ENCODE assay signal across 24 cellular contexts in the genomic region with DNA sequence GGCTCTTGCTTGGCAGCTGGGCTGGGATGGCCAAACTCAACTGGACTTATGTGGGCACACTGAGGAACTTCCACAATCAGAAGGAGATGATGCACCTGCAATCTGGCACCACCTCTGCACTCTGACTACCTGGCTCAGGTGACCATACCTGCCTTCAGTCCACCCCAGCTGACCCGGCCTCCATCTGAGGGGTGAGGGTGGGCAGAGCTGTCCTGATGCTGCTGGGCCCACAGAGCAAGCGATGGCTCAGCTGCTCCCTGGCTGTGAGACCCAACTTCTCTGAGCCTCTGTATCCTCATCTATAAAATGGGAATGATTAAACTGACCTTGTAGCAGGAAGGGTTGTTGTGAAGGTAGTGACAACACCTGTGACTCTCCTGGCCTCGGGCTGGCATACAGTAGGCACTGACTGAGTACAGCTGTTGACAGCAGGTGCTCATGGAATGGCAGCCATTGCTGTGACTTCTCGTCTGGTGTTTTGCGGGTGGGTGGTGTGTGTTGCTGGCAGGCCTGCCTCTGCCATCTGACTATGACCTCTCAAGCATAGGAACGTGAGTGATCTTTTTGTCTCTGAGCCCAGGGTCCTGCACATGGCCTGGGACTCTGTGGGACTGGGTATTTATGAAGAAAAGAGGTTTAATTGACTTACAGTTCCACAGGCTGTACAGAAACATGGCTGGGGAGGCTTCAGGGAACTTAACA.
DNase-seq lines count a peak whose midpoint lies in the region; ATAC-seq, FAIRE-seq and TF ChIP-seq lines count a peak whose summit lies in the region.
"Had no signal": no experiment of that assay in that cellular context is flagged by ENCODE, and none has a peak within 500 bp of the region (broad histone marks: within the 10 kb centered on the region; RNA-seq: fewer than 3 reads in every experiment).

No MANE protein-coding gene starts in this region.

- H3K4me1 ChIP-seq in colonic mucosa, result no peaks in the 10 kb centered on the region
- no peaks in the 10 kb centered on the region for H3K4me1 ChIP-seq in pancreas
- H3K4me1 ChIP-seq: esophagus squamous epithelium had no signal

- H3K4me3 ChIP-seq in colonic mucosa, result no peak overlapping the region
- H3K4me3 ChIP-seq in pancreas, result no peak overlapping the region
- H3K4me3 ChIP-seq: esophagus squamous epithelium, gastrocnemius medialis had no signal

- no peaks in the 10 kb centered on the region for H3K4me1 Mint-ChIP-seq in activated CD4-positive, alpha-beta memory T cell treated with anti-CD3 and anti-CD28 coated beads, Interleukin-2, amount 10 ng/mL, durations not matched to agents 7 days and 5 days
- no peaks in the 10 kb centered on the region for H3K4me1 Mint-ChIP-seq in activated CD4-positive, alpha-beta memory T cell treated with anti-CD3 and anti-CD28 coated beads for 36 hours (ENCODE audit: low read depth)
- peaks cover 72% of the 10 kb centered on the region for H3K4me1 Mint-ChIP-seq in nephron
- peaks cover 26% of the 10 kb centered on the region for H3K4me1 Mint-ChIP-seq in type B pancreatic cell (ENCODE audit: unreplicated experiment)
- H3K4me1 Mint-ChIP-seq: CD4-positive, alpha-beta memory T cell had no signal

- no peak overlapping the region for H3K27ac ChIP-seq in colonic mucosa
- H3K27ac ChIP-seq in pancreas, result no peak overlapping the region
- H3K27ac ChIP-seq: 22Rv1, esophagus squamous epithelium, gastrocnemius medialis had no signal

- 88 to 94% methylated on average over 6 of the region's 6 CpGs for WGBS in pancreas, 2 donors

- CTCF ChIA-PET in activated CD4-positive, alpha-beta memory T cell treated with anti-CD3 and anti-CD28 coated beads, Interleukin-2, amount 10 ng/mL, durations not matched to agents 7 days and 5 days (lab: Charles Lee), result no interaction called here
- CTCF ChIA-PET in activated CD4-positive, alpha-beta memory T cell treated with anti-CD3 and anti-CD28 coated beads for 36 hours (lab: Charles Lee), result no interaction called here

- no peak overlapping the region for H3K9ac ChIP-seq in colonic mucosa (ENCODE audit: low read depth in 2 of 2, low read length in 2 of 2)

- no peak for TF ChIP-seq CTCF in colonic mucosa (IDR thresholded peaks at IDR 0.05)
- TF ChIP-seq CTCF in nephron (IDR thresholded peaks at IDR 0.05; ENCODE audit: unreplicated experiment in 3 of 3), result no peak
- no peak for TF ChIP-seq CTCF in type B pancreatic cell (conservative IDR thresholded peaks at IDR 0.05)
- TF ChIP-seq CTCF in pancreas (IDR thresholded peaks at IDR 0.05), result no peak

- no peaks in the 10 kb centered on the region for H3K9me3 Mint-ChIP-seq in activated CD4-positive, alpha-beta memory T cell treated with anti-CD3 and anti-CD28 coated beads, Interleukin-2, amount 10 ng/mL, durations not matched to agents 7 days and 5 days
- no peaks in the 10 kb centered on the region for H3K9me3 Mint-ChIP-seq in activated CD4-positive, alpha-beta memory T cell treated with anti-CD3 and anti-CD28 coated beads for 36 hours
- H3K9me3 Mint-ChIP-seq in nephron, result no peaks in the 10 kb centered on the region
- no peaks in the 10 kb centered on the region for H3K9me3 Mint-ChIP-seq in type B pancreatic cell
- H3K9me3 Mint-ChIP-seq: effector memory CD8-positive, alpha-beta T cell had no signal

- no peak overlapping the region for H3K27ac Mint-ChIP-seq in activated CD4-positive, alpha-beta memory T cell treated with anti-CD3 and anti-CD28 coated beads, Interleukin-2, amount 10 ng/mL, durations not matched to agents 7 days and 5 days
- H3K27ac Mint-ChIP-seq in activated CD4-positive, alpha-beta memory T cell treated with anti-CD3 and anti-CD28 coated beads for 36 hours, result no peak overlapping the region
- H3K27ac Mint-ChIP-seq in nephron (peak overlapping the region; percentile 81 to 93 (median 92)), type B pancreatic cell (no peak overlapping the region)
- H3K27ac Mint-ChIP-seq: effector memory CD8-positive, alpha-beta T cell had no signal

- FAIRE-seq in pancreas (lab: Jason Lieb, UNC), result no peak

- intact Hi-C loops in activated CD4-positive, alpha-beta memory T cell treated with anti-CD3 and anti-CD28 coated beads for 36 hours (cut with micrococcal nuclease), result no loop called here
- intact Hi-C loops in colonic mucosa (cut with DNase I) (no loop called here), pancreas (cut with DNase I) (no loop called here)

- DNase-seq in activated CD4-positive, alpha-beta memory T cell treated with anti-CD3 and anti-CD28 coated beads, Interleukin-2, amount 10 ng/mL, durations not matched to agents 7 days and 5 days, result peak; percentile 4
- DNase-seq in activated CD4-positive, alpha-beta memory T cell treated with anti-CD3 and anti-CD28 coated beads for 36 hours, result no peak
- DNase-seq in colonic mucosa (peak; percentile 4), type B pancreatic cell (ENCODE audit: extremely low spot score, unreplicated experiment) (peak; percentile 45), pancreas (no peak), UCSD-AML1 (lab: John Stamatoyannopoulos, UW; ENCODE audit: unreplicated experiment) (no peak), occipital lobe (lab: John Stamatoyannopoulos, UW) (no peak)
- DNase-seq: activated CD4-positive, alpha-beta T cell treated with anti-CD3 and anti-CD28 coated beads, Interleukin-2, amount 50 U/mL, for 1 hour; activated effector memory CD4-positive, alpha-beta T cell treated with Interleukin-2 at 50 U/mL for 16 hours; CD4-positive, alpha-beta memory T cell; DMS 273 treated with DMSO at 0.1 percent for 48 hours; effector memory CD8-positive, alpha-beta T cell; esophagus squamous epithelium; gastrocnemius medialis; hippocampal formation; left ventricle myocardium superior; NCI-H1105 treated with DMSO at 0.1 percent for 48 hours; NCI-H2081; NCI-H446; right cardiac atrium; stimulated activated CD4-positive, alpha-beta T cell treated with anti-CD3 and anti-CD28 coated beads, Interleukin-4, amount 100 ng/mL, for 4 hours; stimulated activated naive CD8-positive, alpha-beta T cell treated with anti-CD3 and anti-CD28 coated beads, Interleukin-15, Interleukin-2, amounts not matched to agents 100 U/mL and 50 U/mL, for 24 hours had no signal

- ATAC-seq in pancreas, result no peak
- ATAC-seq: effector memory CD8-positive, alpha-beta T cell; stimulated activated naive CD8-positive, alpha-beta T cell treated with anti-CD3 and anti-CD28 coated beads, Interleukin-15, Interleukin-2, amounts not matched to agents 100 U/mL and 50 U/mL, for 24 hours had no signal

- H3K27me3 Mint-ChIP-seq in activated CD4-positive, alpha-beta memory T cell treated with anti-CD3 and anti-CD28 coated beads, Interleukin-2, amount 10 ng/mL, durations not matched to agents 7 days and 5 days, result peaks cover 2% of the 10 kb centered on the region
- peaks cover 3% of the 10 kb centered on the region for H3K27me3 Mint-ChIP-seq in activated CD4-positive, alpha-beta memory T cell treated with anti-CD3 and anti-CD28 coated beads for 36 hours
- H3K27me3 Mint-ChIP-seq in nephron (ENCODE audit: low read depth) (peaks cover 7% of the 10 kb centered on the region), type B pancreatic cell (no peaks in the 10 kb centered on the region)

- no peaks in the 10 kb centered on the region for H3K36me3 Mint-ChIP-seq in activated CD4-positive, alpha-beta memory T cell treated with anti-CD3 and anti-CD28 coated beads, Interleukin-2, amount 10 ng/mL, durations not matched to agents 7 days and 5 days (ENCODE audit: low read depth)
- no peaks in the 10 kb centered on the region for H3K36me3 Mint-ChIP-seq in activated CD4-positive, alpha-beta memory T cell treated with anti-CD3 and anti-CD28 coated beads for 36 hours
- no peaks in the 10 kb centered on the region for H3K36me3 Mint-ChIP-seq in nephron (ENCODE audit: low read depth)
- no peaks in the 10 kb centered on the region for H3K36me3 Mint-ChIP-seq in type B pancreatic cell
- H3K36me3 Mint-ChIP-seq: CD4-positive, alpha-beta memory T cell had no signal

- H3K9me3 ChIP-seq in colonic mucosa, result no peaks in the 10 kb centered on the region
- no peaks in the 10 kb centered on the region for H3K9me3 ChIP-seq in pancreas
- H3K9me3 ChIP-seq: esophagus squamous epithelium, gastrocnemius medialis had no signal

- POLR2A ChIA-PET in activated CD4-positive, alpha-beta memory T cell treated with anti-CD3 and anti-CD28 coated beads, Interleukin-2, amount 10 ng/mL, durations not matched to agents 7 days and 5 days (lab: Charles Lee), result no interaction called here
- POLR2A ChIA-PET in activated CD4-positive, alpha-beta memory T cell treated with anti-CD3 and anti-CD28 coated beads for 36 hours (lab: Charles Lee), result no interaction called here

- H3K27me3 ChIP-seq in colonic mucosa (no peaks in the 10 kb centered on the region), pancreas (no peaks in the 10 kb centered on the region)
- H3K27me3 ChIP-seq: gastrocnemius medialis had no signal

- no peaks in the 10 kb centered on the region for H3K36me3 ChIP-seq in colonic mucosa
- H3K36me3 ChIP-seq in pancreas, result no peaks in the 10 kb centered on the region
- H3K36me3 ChIP-seq: esophagus squamous epithelium, gastrocnemius medialis had no signal

- no peak overlapping the region for H3K4me3 Mint-ChIP-seq in activated CD4-positive, alpha-beta memory T cell treated with anti-CD3 and anti-CD28 coated beads, Interleukin-2, amount 10 ng/mL, durations not matched to agents 7 days and 5 days
- H3K4me3 Mint-ChIP-seq in activated CD4-positive, alpha-beta memory T cell treated with anti-CD3 and anti-CD28 coated beads for 36 hours, result no peak overlapping the region
- peak overlapping the region in 1 of 3 experiments; percentile 6 for H3K4me3 Mint-ChIP-seq in nephron
- no peak overlapping the region for H3K4me3 Mint-ChIP-seq in type B pancreatic cell
- H3K4me3 Mint-ChIP-seq: CD4-positive, alpha-beta memory T cell; effector memory CD8-positive, alpha-beta T cell had no signal

Comparison
In these comparisons a context has a peak if more than half of its experiments do, and no peak if none do; other contexts are left out.
1. DNase-seq: peak in activated CD4-positive, alpha-beta memory T cell treated with anti-CD3 and anti-CD28 coated beads, Interleukin-2, amount 10 ng/mL, durations not matched to agents 7 days and 5 days (single experiment), colonic mucosa (single experiment) and type B pancreatic cell (single experiment); none in activated CD4-positive, alpha-beta memory T cell treated with anti-CD3 and anti-CD28 coated beads for 36 hours (single experiment), pancreas (0 of 6), UCSD-AML1 (single experiment) and occipital lobe (single experiment).
2. H3K27ac Mint-ChIP-seq: peak in nephron (3 of 3); none in activated CD4-positive, alpha-beta memory T cell treated with anti-CD3 and anti-CD28 coated beads, Interleukin-2, amount 10 ng/mL, durations not matched to agents 7 days and 5 days (single experiment), activated CD4-positive, alpha-beta memory T cell treated with anti-CD3 and anti-CD28 coated beads for 36 hours (single experiment) and type B pancreatic cell (single experiment).